Comparison of ENCODE assay signal across 21 cellular contexts in the genomic region with DNA sequence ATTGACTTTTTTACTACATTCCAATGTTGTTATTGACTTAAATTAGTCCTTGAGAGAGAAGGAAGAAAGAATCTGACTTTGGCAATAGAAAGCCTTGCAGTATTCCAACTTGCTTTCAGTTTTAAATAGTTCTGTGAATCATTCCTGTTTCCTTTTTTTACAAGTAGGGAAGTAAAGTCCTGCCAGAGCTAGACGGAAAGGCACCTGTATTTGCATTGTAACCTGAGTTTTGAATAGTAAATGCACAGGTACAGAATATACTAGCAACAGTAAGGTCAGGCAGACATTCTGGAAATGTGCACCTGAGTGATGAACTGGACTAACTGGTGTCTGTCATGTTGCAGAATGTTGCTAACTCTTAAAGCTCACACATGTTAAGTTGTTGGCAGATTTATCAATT.
DNase-seq lines count a peak whose midpoint lies in the region; ATAC-seq, FAIRE-seq and TF ChIP-seq lines count a peak whose summit lies in the region.
"Had no signal": no experiment of that assay in that cellular context is flagged by ENCODE, and none has a peak within 500 bp of the region (broad histone marks: within the 10 kb centered on the region; RNA-seq: fewer than 3 reads in every experiment).

No MANE protein-coding gene starts in this region.

- no peaks in the 10 kb centered on the region for H4K20me1 ChIP-seq in PC-3 (ENCODE audit: low read length)
- H4K20me1 ChIP-seq: BLaER1 had no signal

- H3K4me2 ChIP-seq in PC-3 (ENCODE audit: low read length), result no peak overlapping the region
- H3K4me2 ChIP-seq: BLaER1 had no signal

- ATAC-seq in PC-3 (no peak), pancreas (peak in 3 of 4 donors; percentile 56 to 76 (median 58)), GM18511 (IDR thresholded peaks at IDR 0.05; ENCODE audit: unreplicated experiment) (no peak), HG02571 (IDR thresholded peaks at IDR 0.05; ENCODE audit: unreplicated experiment) (no peak)
- ATAC-seq: Right ventricle myocardium inferior had no signal

- H3K4me3 ChIP-seq in PC-3 (ENCODE audit: low read length) (no peak overlapping the region), pancreas (no peak overlapping the region), transverse colon (no peak overlapping the region)
- H3K4me3 ChIP-seq: BLaER1, Peyer's patch, SK-N-MC had no signal

- in situ Hi-C loops in transverse colon (cut with MboI; ENCODE audit: low pct_ligation_motif_present in 1 of 4, low pct_unique_long_range_greater_than_20kb in 1 of 4, low sequenced_read_pairs in 3 of 4), result no loop called here

- no TSS peak for BruUV-seq in PC-3 (replicated peaks; lab: Mats Ljungman, UMichigan)

- TF ChIP-seq CTCF in PC-3 (conservative IDR thresholded peaks at IDR 0.05; ENCODE audit: low read depth, low read length) (no peak), pancreas (IDR thresholded peaks at IDR 0.05) (no peak), transverse colon (IDR thresholded peaks at IDR 0.05) (no peak)

- 0 to 4% methylated on average over 1 of the region's 1 CpG for WGBS in pancreas, 2 donors
- WGBS in transverse colon (ENCODE audit: low coverage in 1 of 2), 2 donors, result 0 to 19% methylated on average over 1 of the region's 1 CpG

- no peak overlapping the region for H2AFZ ChIP-seq in PC-3 (ENCODE audit: low read length)

- no peaks in the 10 kb centered on the region for H3K36me3 ChIP-seq in PC-3 (ENCODE audit: low read depth, low read length)
- H3K36me3 ChIP-seq in pancreas, result no peaks in the 10 kb centered on the region
- H3K36me3 ChIP-seq in transverse colon, result no peaks in the 10 kb centered on the region
- H3K36me3 ChIP-seq: BLaER1, Peyer's patch had no signal

- intact Hi-C loops in PC-3 (cut with micrococcal nuclease) (no loop called here), pancreas (cut with DNase I) (no loop called here), transverse colon (cut with DNase I; ENCODE audit: low total_unique reads) (no loop called here)

- POLR2A ChIA-PET in PC-3 (lab: Charles Lee; ENCODE audit: unreplicated experiment), result no interaction called here

- H3F3A ChIP-seq in PC-3 (ENCODE audit: low read length, unreplicated experiment), result no peaks in the 10 kb centered on the region

- no peaks in the 10 kb centered on the region for H3K79me2 ChIP-seq in PC-3 (ENCODE audit: low read length)

- H3K27me3 ChIP-seq in PC-3 (ENCODE audit: low read length) (peaks cover 58% of the 10 kb centered on the region), pancreas (no peaks in the 10 kb centered on the region), transverse colon (no peaks in the 10 kb centered on the region)
- H3K27me3 ChIP-seq: BLaER1, Peyer's patch had no signal

- no peak for TF ChIP-seq POLR2A in transverse colon (IDR thresholded peaks at IDR 0.05)

- FAIRE-seq in GM18507 (lab: Jason Lieb, UNC) (peak; percentile 15), pancreas (lab: Jason Lieb, UNC) (no peak)
- FAIRE-seq: A204.1, H54 had no signal

- no peaks in the 10 kb centered on the region for H3K9me3 ChIP-seq in PC-3 (ENCODE audit: low read length)
- H3K9me3 ChIP-seq in pancreas, result no peaks in the 10 kb centered on the region
- no peaks in the 10 kb centered on the region for H3K9me3 ChIP-seq in transverse colon
- H3K9me3 ChIP-seq: BLaER1, Peyer's patch had no signal

- DNase-seq in NCI-H2196 (lab: John Stamatoyannopoulos, UW; ENCODE audit: unreplicated experiment) (peak; percentile 12), NCI-H2196 treated with DMSO at 0.1 percent for 48 hours (lab: John Stamatoyannopoulos, UW; ENCODE audit: unreplicated experiment) (no peak), GM18507 (ENCODE audit: extremely low spot score, insufficient read length, low read depth) (no peak), PC-3 (peak; percentile 2), pancreas (no peak), transverse colon (no peak)
- DNase-seq: EL, HFFc6, IMR-90, Karpas-422, MM.1S, NCI-H187, NCI-H226, Peyer's patch had no signal

- TF ChIP-seq EP300 in transverse colon (IDR thresholded peaks at IDR 0.05; ENCODE audit: low read depth), result no peak

- no peak overlapping the region for H3K9ac ChIP-seq in PC-3 (ENCODE audit: low read length)
- H3K9ac ChIP-seq: BLaER1 had no signal

- H3K27ac ChIP-seq in PC-3 (ENCODE audit: low read length) (no peak overlapping the region), pancreas (peak overlapping the region in 1 of 4 donors; percentile 8), transverse colon (peak overlapping the region in 1 of 4 donors; percentile 34)
- H3K27ac ChIP-seq: BLaER1, Peyer's patch, SK-N-MC had no signal

- H3K9me2 ChIP-seq in PC-3 (replicated peaks; ENCODE audit: low read length), result no peaks in the 10 kb centered on the region

- H3K4me1 ChIP-seq in PC-3 (ENCODE audit: insufficient read depth, low read length), result no peaks in the 10 kb centered on the region
- H3K4me1 ChIP-seq in pancreas, result peaks cover 8 to 12% (median 11%) of the 10 kb centered on the region in 3 donors
- H3K4me1 ChIP-seq in transverse colon, result no peaks in the 10 kb centered on the region
- H3K4me1 ChIP-seq: Peyer's patch had no signal

- CTCF ChIA-PET in PC-3 (lab: Charles Lee), result no interaction called here

Comparison
In these comparisons a context has a peak if more than half of its experiments do, and no peak if none do; other contexts are left out.
1. DNase-seq: peak in NCI-H2196 (single experiment) and PC-3 (single experiment); none in NCI-H2196 treated with DMSO at 0.1 percent for 48 hours (single experiment), GM18507 (single experiment), pancreas (0 of 6) and transverse colon (single experiment).
2. ATAC-seq: peak in pancreas (3 of 4); none in PC-3 (single experiment), GM18511 (single experiment) and HG02571 (single experiment).